ENCODE assay signal across 8 cellular contexts in genomic region chr1:111032295-111032897, GRCh38.
A peak's percentile ranks its signal among the peaks of the same experiment; 100 is the strongest.
DNase-seq lines count a peak whose midpoint lies in the region; ATAC-seq and TF ChIP-seq lines count a peak whose summit lies in the region.

No MANE protein-coding gene starts in this region.

- H3K27me3 Mint-ChIP-seq in activated CD8-positive, alpha-beta memory T cell treated with anti-CD3 and anti-CD28 coated beads, Interleukin-2, amount 10 ng/mL, durations not matched to agents 7 days and 5 days: peaks cover 29% of the 10 kb centered on the region
- no peaks in the 10 kb centered on the region for H3K27me3 Mint-ChIP-seq in endothelial cell (ENCODE audit: unreplicated experiment)

- H3K36me3 Mint-ChIP-seq in activated CD8-positive, alpha-beta memory T cell treated with anti-CD3 and anti-CD28 coated beads, Interleukin-2, amount 10 ng/mL, durations not matched to agents 7 days and 5 days: no peaks in the 10 kb centered on the region
- no peaks in the 10 kb centered on the region for H3K36me3 Mint-ChIP-seq in endothelial cell (ENCODE audit: low read depth, unreplicated experiment)

- no peaks in the 10 kb centered on the region for H3K9me3 ChIP-seq in Karpas-422 (ENCODE audit: low read length)
- no peaks in the 10 kb centered on the region for H3K9me3 ChIP-seq in neutrophil

- H3K79me2 ChIP-seq in Karpas-422 (ENCODE audit: low read length): no peaks in the 10 kb centered on the region

- no peaks in the 10 kb centered on the region for H3K27me3 ChIP-seq in Karpas-422 (ENCODE audit: low read length)
- peaks cover 7% of the 10 kb centered on the region for H3K27me3 ChIP-seq in neutrophil

- no peak overlapping the region for H3K4me2 ChIP-seq in Karpas-422 (ENCODE audit: low read depth, low read length, poor library complexity, severe bottlenecking)

- H3K4me3 Mint-ChIP-seq in activated CD8-positive, alpha-beta memory T cell treated with anti-CD3 and anti-CD28 coated beads, Interleukin-2, amount 10 ng/mL, durations not matched to agents 7 days and 5 days: no peak overlapping the region
- no peak overlapping the region for H3K4me3 Mint-ChIP-seq in endothelial cell (ENCODE audit: unreplicated experiment)

- H3K36me3 ChIP-seq in Karpas-422 (ENCODE audit: insufficient read depth, low read length) (no peaks in the 10 kb centered on the region), neutrophil (no peaks in the 10 kb centered on the region)

- peak; percentile 50 for DNase-seq in activated CD8-positive, alpha-beta memory T cell treated with anti-CD3 and anti-CD28 coated beads, Interleukin-2, amount 10 ng/mL, durations not matched to agents 7 days and 5 days
- no peak for DNase-seq in activated CD8-positive, alpha-beta memory T cell treated with anti-CD3 and anti-CD28 coated beads for 24 hours
- DNase-seq in Karpas-422 (peak; percentile 89), SKM-1 (lab: John Stamatoyannopoulos, UW; ENCODE audit: unreplicated experiment) (peak; percentile 50), endothelial cell (ENCODE audit: low spot score) (peak; percentile 43)

- no peaks in the 10 kb centered on the region for H3K4me1 Mint-ChIP-seq in activated CD8-positive, alpha-beta memory T cell treated with anti-CD3 and anti-CD28 coated beads, Interleukin-2, amount 10 ng/mL, durations not matched to agents 7 days and 5 days
- H3K4me1 Mint-ChIP-seq in endothelial cell (ENCODE audit: unreplicated experiment): peaks cover 11% of the 10 kb centered on the region

- no peak overlapping the region for H3K27ac ChIP-seq in Karpas-422 (ENCODE audit: low read length)
- H3K27ac ChIP-seq in neutrophil: no peak overlapping the region

- TF ChIP-seq CTCF in endothelial cell (IDR thresholded peaks at IDR 0.05; ENCODE audit: unreplicated experiment) (peak; percentile 95), neutrophil (IDR thresholded peaks at IDR 0.05) (peak; percentile 91)

- no peaks in the 10 kb centered on the region for H4K20me1 ChIP-seq in Karpas-422 (ENCODE audit: insufficient read depth, low read depth, low read length)

- H3K4me3 ChIP-seq in Karpas-422 (ENCODE audit: low read length): no peak overlapping the region
- H3K4me3 ChIP-seq in neutrophil (ENCODE audit: low read depth in 1 of 2, low read length in 1 of 2): no peak overlapping the region

- no peak overlapping the region for H2AFZ ChIP-seq in Karpas-422 (ENCODE audit: low read length)

- no peak overlapping the region for H3K9ac ChIP-seq in Karpas-422 (ENCODE audit: low read length)

- CTCF ChIA-PET in activated CD8-positive, alpha-beta memory T cell treated with anti-CD3 and anti-CD28 coated beads, Interleukin-2, amount 10 ng/mL, durations not matched to agents 7 days and 5 days (lab: Charles Lee): interaction anchor here (0.7 to 1.0 kb wide), 3 partner anchors 9 to 40 kb away, joined by 3 to 6 read pairs (median 3); no protein-coding TSS in a partner anchor

- H3K27ac Mint-ChIP-seq in activated CD8-positive, alpha-beta memory T cell treated with anti-CD3 and anti-CD28 coated beads, Interleukin-2, amount 10 ng/mL, durations not matched to agents 7 days and 5 days: no peak overlapping the region
- H3K27ac Mint-ChIP-seq in endothelial cell (ENCODE audit: unreplicated experiment): no peak overlapping the region

- peaks cover 16% of the 10 kb centered on the region for H3K4me1 ChIP-seq in Karpas-422 (ENCODE audit: low read length)
- H3K4me1 ChIP-seq in neutrophil (ENCODE audit: control insufficient read depth in 1 of 2, insufficient read depth in 1 of 2, low read depth in 1 of 2, low read length in 1 of 2): no peaks in the 10 kb centered on the region

- peaks cover 2% of the 10 kb centered on the region for H3K9me3 Mint-ChIP-seq in activated CD8-positive, alpha-beta memory T cell treated with anti-CD3 and anti-CD28 coated beads, Interleukin-2, amount 10 ng/mL, durations not matched to agents 7 days and 5 days (ENCODE audit: low read depth)
- no peaks in the 10 kb centered on the region for H3K9me3 Mint-ChIP-seq in endothelial cell (ENCODE audit: unreplicated experiment)

- ATAC-seq in activated CD8-positive, alpha-beta memory T cell treated with anti-CD3 and anti-CD28 coated beads, Interleukin-2, amount 10 ng/mL, durations not matched to agents 7 days and 5 days: peak; percentile 39
- ATAC-seq in HG02885 (IDR thresholded peaks at IDR 0.05; ENCODE audit: poor library complexity, unreplicated experiment) (no peak), GM19023 (IDR thresholded peaks at IDR 0.05; ENCODE audit: unreplicated experiment) (no peak)

- no peaks in the 10 kb centered on the region for H3K9me2 ChIP-seq in Karpas-422 (replicated peaks; ENCODE audit: insufficient read depth, low read length)
